ENCODE assay signal across 22 cellular contexts in the genomic region with DNA sequence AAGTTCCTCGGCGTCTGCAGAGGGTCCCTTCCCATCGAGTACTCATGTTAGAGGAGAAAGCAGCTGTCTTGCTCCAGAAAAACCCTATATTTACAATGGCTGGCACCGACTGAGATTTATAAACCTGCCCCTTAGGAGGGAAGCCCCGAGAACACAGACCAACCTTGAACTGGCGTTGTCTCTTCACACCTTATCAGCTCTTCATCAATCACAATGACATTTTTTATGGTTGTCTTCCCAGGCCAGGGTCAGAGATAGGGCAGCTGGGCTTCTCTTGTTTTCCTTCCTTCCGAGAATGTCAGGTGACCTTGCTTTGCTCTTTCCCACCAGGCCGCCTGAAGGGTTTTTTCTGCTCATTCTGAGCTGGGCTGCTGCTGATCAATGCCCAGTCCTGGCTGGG.
"Had no signal": no experiment of that assay in that cellular context is flagged by ENCODE, and none has a peak within 500 bp of the region (broad histone marks: within the 10 kb centered on the region; RNA-seq: fewer than 3 reads in every experiment).

No MANE protein-coding gene starts in this region.

- ATAC-seq: activated T-cell treated with anti-CD3 and anti-CD28 coated beads, Interleukin-2, amount 50 U/mL, for 72 hours; body of pancreas; heart left ventricle; natural killer cell had no signal

- H3K4me1 Mint-ChIP-seq: activated naive CD8-positive, alpha-beta T cell treated with anti-CD3 and anti-CD28 coated beads, Interleukin-2, amount 10 ng/mL, durations not matched to agents 7 days and 5 days; natural killer cell had no signal

- H3K9me3 ChIP-seq: body of pancreas, heart left ventricle, tibial artery had no signal

- H3K36me3 Mint-ChIP-seq: activated naive CD8-positive, alpha-beta T cell treated with anti-CD3 and anti-CD28 coated beads, Interleukin-2, amount 10 ng/mL, durations not matched to agents 7 days and 5 days; natural killer cell had no signal

- H3K27me3 Mint-ChIP-seq: activated naive CD8-positive, alpha-beta T cell treated with anti-CD3 and anti-CD28 coated beads, Interleukin-2, amount 10 ng/mL, durations not matched to agents 7 days and 5 days; stimulated activated naive CD8-positive, alpha-beta T cell treated with anti-CD3 and anti-CD28 coated beads, Interleukin-15, Interleukin-2, amounts not matched to agents 100 ng/mL and 50 ng/mL, for 24 hours had no signal

- FAIRE-seq: islet of Langerhans, urothelium cell line had no signal

- H3K27ac Mint-ChIP-seq: activated naive CD4-positive, alpha-beta T cell treated with anti-CD3 and anti-CD28 coated beads for 36 hours; activated naive CD8-positive, alpha-beta T cell treated with anti-CD3 and anti-CD28 coated beads, Interleukin-2, amount 10 ng/mL, durations not matched to agents 7 days and 5 days; activated T-cell treated with anti-CD3 and anti-CD28 coated beads, Interleukin-2, amount 50 U/mL, for 72 hours; natural killer cell; stimulated activated naive CD8-positive, alpha-beta T cell treated with anti-CD3 and anti-CD28 coated beads, Interleukin-15, Interleukin-2, amounts not matched to agents 100 ng/mL and 50 ng/mL, for 24 hours; T-helper 1 cell treated with Interleukin-12 subunit alpha and Interleukin-12 subunit beta and Interleukin-4 antibody, amounts not matched to agents 30 μg/mL and 1 μg/mL, for 36 hours had no signal

- H3K4me3 ChIP-seq: body of pancreas, cardiac muscle cell, heart left ventricle, tibial artery had no signal

- H3K4me1 ChIP-seq: body of pancreas, heart left ventricle, tibial artery had no signal

- H3K27me3 ChIP-seq: body of pancreas, cardiac muscle cell, heart left ventricle, tibial artery had no signal

- H3K4me3 Mint-ChIP-seq: activated naive CD4-positive, alpha-beta T cell treated with anti-CD3 and anti-CD28 coated beads for 36 hours; activated naive CD8-positive, alpha-beta T cell treated with anti-CD3 and anti-CD28 coated beads, Interleukin-2, amount 10 ng/mL, durations not matched to agents 7 days and 5 days; activated T-cell treated with anti-CD3 and anti-CD28 coated beads, Interleukin-2, amount 50 U/mL, for 72 hours; natural killer cell; stimulated activated naive CD8-positive, alpha-beta T cell treated with anti-CD3 and anti-CD28 coated beads, Interleukin-15, Interleukin-2, amounts not matched to agents 100 ng/mL and 50 ng/mL, for 24 hours; T-helper 1 cell treated with Interleukin-12 subunit alpha and Interleukin-12 subunit beta and Interleukin-4 antibody, amounts not matched to agents 30 μg/mL and 1 μg/mL, for 36 hours had no signal

- H3K9me3 Mint-ChIP-seq: activated naive CD4-positive, alpha-beta T cell treated with anti-CD3 and anti-CD28 coated beads for 36 hours; activated naive CD8-positive, alpha-beta T cell treated with anti-CD3 and anti-CD28 coated beads, Interleukin-2, amount 10 ng/mL, durations not matched to agents 7 days and 5 days; activated T-cell treated with anti-CD3 and anti-CD28 coated beads, Interleukin-2, amount 50 U/mL, for 72 hours; T-helper 1 cell treated with Interleukin-12 subunit alpha and Interleukin-12 subunit beta and Interleukin-4 antibody, amounts not matched to agents 30 μg/mL and 1 μg/mL, for 36 hours had no signal

- DNase-seq: activated CD4-positive, alpha-beta T cell treated with anti-CD3 and anti-CD28 coated beads for 4 hours; activated CD4-positive, alpha-beta T cell treated with anti-CD3 and anti-CD28 coated beads, Interleukin-2, amount 50 U/mL, for 48 hours; activated CD4-positive, CD25-positive, alpha-beta regulatory T cell; activated effector memory CD4-positive, alpha-beta T cell treated with Interleukin-2 at 50 U/mL for 16 hours; activated naive CD4-positive, alpha-beta T cell treated with anti-CD3 and anti-CD28 coated beads for 36 hours; activated naive CD8-positive, alpha-beta T cell treated with anti-CD3 and anti-CD28 coated beads, Interleukin-2, amount 10 ng/mL, durations not matched to agents 7 days and 5 days; activated T-cell treated with anti-CD3 and anti-CD28 coated beads, Interleukin-2, amount 50 U/mL, for 72 hours; body of pancreas; cortex of kidney; heart left ventricle; midbrain; natural killer cell; occipital lobe; posterior cingulate gyrus; stimulated activated CD4-positive, alpha-beta T cell treated with anti-CD3 and anti-CD28 coated beads, Interleukin-12 subunit alpha, Interleukin-12 subunit beta, amount 100 ng/mL, for 4 hours; stimulated activated CD4-positive, alpha-beta T cell treated with anti-CD3 and anti-CD28 coated beads, Interleukin-4, amount 100 ng/mL, for 4 hours; tibial artery had no signal

- H3K36me3 ChIP-seq: cardiac muscle cell, heart left ventricle, tibial artery had no signal
